ENCODE assay signal across 8 cellular contexts in the genomic region with DNA sequence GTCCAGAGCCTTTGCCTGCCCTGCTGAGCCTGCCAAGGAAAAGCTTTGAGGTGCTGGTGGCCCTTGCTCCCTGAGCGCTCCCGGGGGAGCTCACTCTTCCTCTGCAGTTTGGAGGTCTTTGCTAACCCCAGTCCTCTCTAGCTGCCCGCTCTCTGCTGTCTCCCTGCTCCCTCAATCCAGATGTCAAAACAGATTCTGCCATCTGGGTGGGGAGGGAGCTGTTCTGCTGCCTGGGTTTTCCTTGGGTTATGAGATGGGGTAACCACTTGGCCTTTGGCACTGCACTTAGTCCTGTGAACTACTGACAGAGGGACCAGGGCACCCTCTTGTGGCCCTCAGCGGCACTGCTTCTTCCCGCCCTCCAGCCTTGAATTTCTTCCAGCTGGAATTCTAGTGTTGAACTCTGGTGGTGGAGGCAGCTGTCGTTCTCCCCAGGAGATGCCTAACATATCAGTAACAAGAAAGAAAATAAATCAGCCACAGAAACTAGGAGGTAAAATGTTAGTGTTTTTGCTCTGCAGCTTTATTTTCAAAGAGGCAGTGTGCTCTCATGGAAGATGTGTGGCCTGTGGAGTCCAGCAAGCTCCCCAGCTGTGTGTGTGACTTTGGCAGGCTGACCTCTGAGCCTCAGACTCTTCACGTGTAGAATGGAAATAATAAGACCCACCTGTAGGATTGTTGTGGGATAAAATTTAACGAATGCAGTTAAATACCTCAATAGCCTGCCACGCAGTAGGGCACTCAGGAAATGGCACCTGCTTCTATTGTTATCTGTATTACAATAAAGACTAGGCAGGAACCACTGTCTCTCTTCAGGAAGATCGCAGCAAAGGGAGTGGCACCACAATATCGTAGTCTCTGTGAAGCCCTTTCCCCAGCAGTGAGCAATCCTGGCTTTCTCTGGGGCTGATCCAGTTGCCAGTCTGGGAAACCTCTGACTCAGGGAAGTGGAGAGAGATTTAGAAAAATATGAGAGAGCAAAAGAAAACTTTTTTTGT. TPM values are rescaled to one million over a fixed set of nuclear protein-coding genes. Genes with fewer than 3 reads are reported as not detected.
DNase-seq lines count a peak whose midpoint lies in the region; ATAC-seq and TF ChIP-seq lines count a peak whose summit lies in the region.

No MANE protein-coding gene starts in this region.

- H3K36me3 Mint-ChIP-seq in Caco-2 (ENCODE audit: insufficient read depth, unreplicated experiment), result peaks cover 11% of the 10 kb centered on the region
- no peaks in the 10 kb centered on the region for H3K36me3 Mint-ChIP-seq in activated CD4-positive, alpha-beta T cell treated with anti-CD3 and anti-CD28 coated beads, Interleukin-2, amount 10 ng/mL, durations not matched to agents 7 days and 5 days (ENCODE audit: low read depth)

- H3K4me1 Mint-ChIP-seq in Caco-2 (ENCODE audit: low read depth, unreplicated experiment), result peaks cover 3% of the 10 kb centered on the region
- peaks cover 26% of the 10 kb centered on the region for H3K4me1 Mint-ChIP-seq in activated CD4-positive, alpha-beta T cell treated with anti-CD3 and anti-CD28 coated beads, Interleukin-2, amount 10 ng/mL, durations not matched to agents 7 days and 5 days

- CTCF ChIA-PET in Caco-2 (lab: Charles Lee), result interaction anchor here (0.6 to 2.0 kb wide), 29 partner anchors 9 to 403 kb away, joined by 3 to 19 read pairs (median 5); a partner anchor contains a TSS
- CTCF ChIA-PET in HEK293T (lab: Yijun Ruan, JAX), result interaction anchor here (0.5 to 1.8 kb wide), 27 partner anchors 9 to 1170 kb away, joined by 3 to 12 read pairs (median 4); no protein-coding TSS in a partner anchor
- CTCF ChIA-PET in activated CD4-positive, alpha-beta T cell treated with anti-CD3 and anti-CD28 coated beads, Interleukin-2, amount 10 ng/mL, durations not matched to agents 7 days and 5 days (lab: Charles Lee), result interaction anchor here (0.7 to 2.5 kb wide), 18 partner anchors 9 to 275 kb away, joined by 3 to 15 read pairs (median 4); a partner anchor contains a TSS

- H3K9me3 Mint-ChIP-seq in Caco-2 (ENCODE audit: unreplicated experiment), result no peaks in the 10 kb centered on the region
- no peaks in the 10 kb centered on the region for H3K9me3 Mint-ChIP-seq in activated CD4-positive, alpha-beta T cell treated with anti-CD3 and anti-CD28 coated beads, Interleukin-2, amount 10 ng/mL, durations not matched to agents 7 days and 5 days

- H3K36me3 ChIP-seq in Caco-2 (ENCODE audit: control insufficient read depth, insufficient read depth, low read length) (no peaks in the 10 kb centered on the region), lower lobe of right lung (peaks cover 16% of the 10 kb centered on the region)

- H3K27ac ChIP-seq in dorsolateral prefrontal cortex (peak overlapping the region in 56 of 59 donors; percentile 6 to 88 (median 61)), lower lobe of right lung (peak overlapping the region; percentile 37)

- ATAC-seq in lower lobe of right lung (peak; percentile 84 to 87), HG03571 (IDR thresholded peaks at IDR 0.05; ENCODE audit: unreplicated experiment) (no peak)

- DNase-seq in Caco-2, result peak; percentile 79 to 89
- peak; percentile 82 for DNase-seq in HEK293T (ENCODE audit: extremely low spot score)
- DNase-seq in NCI-H446 treated with DMSO at 0.1 percent for 48 hours (lab: John Stamatoyannopoulos, UW), result peak; percentile 61
- DNase-seq in activated CD4-positive, alpha-beta T cell treated with anti-CD3 and anti-CD28 coated beads, Interleukin-2, amount 10 ng/mL, durations not matched to agents 7 days and 5 days, result peak; percentile 58
- peak; percentile 78 to 93 (median 86) for DNase-seq in dorsolateral prefrontal cortex
- DNase-seq in lower lobe of right lung, result peak; percentile 72
- DNase-seq in stimulated activated CD8-positive, alpha-beta memory T cell treated with anti-CD3 and anti-CD28 coated beads, Interleukin-2, amount 100 ng/mL, for 48 hours (ENCODE audit: low read depth in 2 of 2), result peak; percentile 21 to 43

- H3K9me3 ChIP-seq in Caco-2 (no peaks in the 10 kb centered on the region), lower lobe of right lung (no peaks in the 10 kb centered on the region)

- no peak overlapping the region for H3K4me3 Mint-ChIP-seq in Caco-2 (ENCODE audit: unreplicated experiment)
- no peak overlapping the region for H3K4me3 Mint-ChIP-seq in activated CD4-positive, alpha-beta T cell treated with anti-CD3 and anti-CD28 coated beads, Interleukin-2, amount 10 ng/mL, durations not matched to agents 7 days and 5 days

- no peak overlapping the region for H3K4me3 ChIP-seq in Caco-2 (ENCODE audit: low read depth, low read length)
- no peak overlapping the region for H3K4me3 ChIP-seq in dorsolateral prefrontal cortex
- no peak overlapping the region for H3K4me3 ChIP-seq in lower lobe of right lung

- BruUV-seq in Caco-2 (replicated peaks; lab: Mats Ljungman, UMichigan), result no TSS peak

- H3K4me1 ChIP-seq in Caco-2, result no peaks in the 10 kb centered on the region
- peaks cover 11% of the 10 kb centered on the region for H3K4me1 ChIP-seq in lower lobe of right lung

- peak; percentile 96 to 98 for TF ChIP-seq CTCF in Caco-2 (IDR thresholded peaks at IDR 0.05; ENCODE audit: insufficient read depth in 1 of 2, low read depth in 1 of 2, low read length in 1 of 2, severe bottlenecking in 1 of 2, unreplicated experiment in 1 of 2)
- TF ChIP-seq CTCF in dorsolateral prefrontal cortex (IDR thresholded peaks at IDR 0.05 in 54 of 56, conservative IDR thresholded peaks at IDR 0.05 in 2 of 56; ENCODE audit: low read depth in 1 of 56, partially characterized antibody in 56 of 56), result peak; percentile 84 to 99 (median 95)
- TF ChIP-seq CTCF in lower lobe of right lung (IDR thresholded peaks at IDR 0.05), result peak; percentile 95

- H3K27ac Mint-ChIP-seq in Caco-2 (ENCODE audit: unreplicated experiment), result no peak overlapping the region
- H3K27ac Mint-ChIP-seq in activated CD4-positive, alpha-beta T cell treated with anti-CD3 and anti-CD28 coated beads, Interleukin-2, amount 10 ng/mL, durations not matched to agents 7 days and 5 days, result peak overlapping the region; percentile 65

- intact Hi-C loops in Caco-2 (cut with micrococcal nuclease; ENCODE audit: unreplicated experiment), result loop anchor here (1.0 to 10.0 kb wide), 5 partner anchors 48 to 264 kb away; no protein-coding TSS in a partner anchor
- intact Hi-C loops in dorsolateral prefrontal cortex (cut with DNase I), result loop anchor here (2.0 to 5.0 kb wide), 4 partner anchors 46 to 264 kb away; a partner anchor contains a TSS
- intact Hi-C loops in lower lobe of right lung (cut with DNase I), result loop anchor here (5.0 kb wide), 1 partner anchor 266 kb away; no protein-coding TSS in a partner anchor

- H3K27me3 ChIP-seq in Caco-2 (replicated peaks; ENCODE audit: control insufficient read depth, insufficient read depth, low read length), result no peaks in the 10 kb centered on the region
- H3K27me3 ChIP-seq in dorsolateral prefrontal cortex, result no peaks in the 10 kb centered on the region
- no peaks in the 10 kb centered on the region for H3K27me3 ChIP-seq in lower lobe of right lung (ENCODE audit: low read depth)

- POLR2A ChIA-PET in Caco-2 (lab: Charles Lee), result interaction anchor here (0.5 to 1.1 kb wide), 7 partner anchors 8 to 444 kb away, joined by 3 to 5 read pairs (median 3); a partner anchor contains a TSS
- POLR2A ChIA-PET in HEK293T (lab: Yijun Ruan, JAX), result interaction anchor here (1.0 to 1.1 kb wide), 2 partner anchors 9 to 237 kb away, joined by 3 read pairs; no protein-coding TSS in a partner anchor
- POLR2A ChIA-PET in activated CD4-positive, alpha-beta T cell treated with anti-CD3 and anti-CD28 coated beads, Interleukin-2, amount 10 ng/mL, durations not matched to agents 7 days and 5 days (lab: Charles Lee), result interaction anchor here (1.0 kb wide), 1 partner anchor 201 kb away, joined by 7 read pairs; no protein-coding TSS in a partner anchor

- H3K27me3 Mint-ChIP-seq in Caco-2 (ENCODE audit: insufficient read depth, unreplicated experiment), result no peaks in the 10 kb centered on the region
- H3K27me3 Mint-ChIP-seq in activated CD4-positive, alpha-beta T cell treated with anti-CD3 and anti-CD28 coated beads, Interleukin-2, amount 10 ng/mL, durations not matched to agents 7 days and 5 days, result no peaks in the 10 kb centered on the region

TF ChIP-seq in HEK293T, 16 proteins besides CTCF, POLR2A, EP300 and RAD21 (continues in another document):
- TF ChIP-seq L3MBTL2 (conservative IDR thresholded peaks at IDR 0.05) (no peak), BHLHE40 (IDR thresholded peaks at IDR 0.05; ENCODE audit: borderline replicate concordance) (no peak), LEF1 (IDR thresholded peaks at IDR 0.05; ENCODE audit: borderline replicate concordance) (no peak), ZNF384 (IDR thresholded peaks at IDR 0.05) (no peak), FOXK2 (IDR thresholded peaks at IDR 0.05) (no peak), ELF4 (IDR thresholded peaks at IDR 0.05) (no peak), SP1 (IDR thresholded peaks at IDR 0.05) (no peak), ARNT (IDR thresholded peaks at IDR 0.05) (no peak), SUZ12 (IDR thresholded peaks at IDR 0.05) (no peak), FOXM1 (IDR thresholded peaks at IDR 0.05; ENCODE audit: borderline replicate concordance) (no peak), HDGF (IDR thresholded peaks at IDR 0.05; ENCODE audit: borderline replicate concordance) (no peak), CTBP1 (IDR thresholded peaks at IDR 0.05; ENCODE audit: borderline replicate concordance) (no peak), TARDBP (IDR thresholded peaks at IDR 0.05) (no peak), NFRKB (IDR thresholded peaks at IDR 0.05) (no peak)
- TF ChIP-seq, protein P1, sequence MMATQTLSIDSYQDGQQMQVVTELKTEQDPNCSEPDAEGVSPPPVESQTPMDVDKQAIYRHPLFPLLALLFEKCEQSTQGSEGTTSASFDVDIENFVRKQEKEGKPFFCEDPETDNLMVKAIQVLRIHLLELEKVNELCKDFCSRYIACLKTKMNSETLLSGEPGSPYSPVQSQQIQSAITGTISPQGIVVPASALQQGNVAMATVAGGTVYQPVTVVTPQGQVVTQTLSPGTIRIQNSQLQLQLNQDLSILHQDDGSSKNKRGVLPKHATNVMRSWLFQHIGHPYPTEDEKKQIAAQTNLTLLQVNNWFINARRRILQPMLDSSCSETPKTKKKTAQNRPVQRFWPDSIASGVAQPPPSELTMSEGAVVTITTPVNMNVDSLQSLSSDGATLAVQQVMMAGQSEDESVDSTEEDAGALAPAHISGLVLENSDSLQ (IDR thresholded peaks at IDR 0.05), result no peak

RNA-seq across cellular contexts. Expression of a gene that starts 23.4 kb away (rescaled TPM):
- total RNA-seq in Caco-2 (2022) (99.9 and 100.0 TPM in 2 replicates), dorsolateral prefrontal cortex (100 to 1,000 TPM in 110 of 120 experiments, 10 to 100 TPM in 10; 84.8 to 149 (median 114) TPM), lower lobe of right lung (90.9 TPM)
- 100 to 1,000 TPM in 1 of 2 experiments, 10 to 100 TPM in 1; 88.1 to 103 TPM for total RNA-seq in activated CD4-positive, alpha-beta T cell treated with anti-CD3 and anti-CD28 coated beads, Interleukin-2, amount 10 ng/mL, durations not matched to agents 7 days and 5 days

RNA-seq across cellular contexts. Expression of a gene that starts 33.0 kb away (rescaled TPM):
- total RNA-seq in Caco-2 (2022) (72.8 and 76.7 TPM in 2 replicates), dorsolateral prefrontal cortex (10 to 100 TPM in 117 of 120 experiments, 1 to 10 TPM in 3; 7.7 to 54.9 (median 21.5) TPM), lower lobe of right lung (28.6 TPM)
- total RNA-seq in activated CD4-positive, alpha-beta T cell treated with anti-CD3 and anti-CD28 coated beads, Interleukin-2, amount 10 ng/mL, durations not matched to agents 7 days and 5 days, result 1 to 10 TPM; 1.8 to 2.2 TPM

Comparison
In these comparisons a context has a peak if more than half of its experiments do, and no peak if none do; other contexts are left out.
1. DNase-seq: peak in every context shown above with its lines; median percentile 86 in dorsolateral prefrontal cortex; 84 in Caco-2; 82 in HEK293T; 72 in lower lobe of right lung; 61 in NCI-H446 treated with DMSO at 0.1 percent for 48 hours; 58 in activated CD4-positive, alpha-beta T cell treated with anti-CD3 and anti-CD28 coated beads, Interleukin-2, amount 10 ng/mL, durations not matched to agents 7 days and 5 days; 32 in stimulated activated CD8-positive, alpha-beta memory T cell treated with anti-CD3 and anti-CD28 coated beads, Interleukin-2, amount 100 ng/mL, for 48 hours.